In genomic region chr4:81592698-81593097, GRCh38 we compare ENCODE assay signal across 35 cellular contexts.
"Had no signal": no experiment of that assay in that cellular context is flagged by ENCODE, and none has a peak within 500 bp of the region (broad histone marks: within the 10 kb centered on the region; RNA-seq: fewer than 3 reads in every experiment).

No MANE protein-coding gene starts in this region.

- H3K27me3 ChIP-seq: ascending aorta, breast epithelium, cardiac muscle cell, dorsolateral prefrontal cortex, gastrocnemius medialis had no signal

- H3K9me3 Mint-ChIP-seq: activated B cell treated with CpG ODN at 0.5 μM for 24 hours; activated CD4-positive, alpha-beta memory T cell treated with anti-CD3 and anti-CD28 coated beads, Interleukin-2, amount 10 ng/mL, durations not matched to agents 7 days and 5 days; activated CD4-positive, alpha-beta T cell treated with anti-CD3 and anti-CD28 coated beads, Interleukin-2, amount 10 ng/mL, durations not matched to agents 7 days and 5 days; activated naive CD4-positive, alpha-beta T cell treated with anti-CD3 and anti-CD28 coated beads, Interleukin-2, amount 10 ng/mL, durations not matched to agents 7 days and 5 days; activated T-cell treated with anti-CD3 and anti-CD28 coated beads, Interleukin-2, amount 50 U/mL, for 24 hours; brain; dendritic cell treated with granulocyte-macrophage colony-stimulating factor and Interleukin-4, amounts not matched to agents 40 ng/mL and 50 ng/mL, for 4 days; T-helper 2 cell treated with Interferon-gamma antibody and Interleukin-4, amounts not matched to agents 5 μg/mL and 100 μg/mL, for 36 hours had no signal

- DNase-seq: activated B cell treated with CpG ODN at 0.5 μM for 24 hours; activated CD4-positive, alpha-beta memory T cell treated with anti-CD3 and anti-CD28 coated beads, Interleukin-2, amount 10 ng/mL, durations not matched to agents 7 days and 5 days; activated CD4-positive, alpha-beta T cell treated with anti-CD3 and anti-CD28 coated beads for 36 hours; activated CD4-positive, alpha-beta T cell treated with anti-CD3 and anti-CD28 coated beads, Interleukin-2, amount 10 ng/mL, durations not matched to agents 7 days and 5 days; activated CD4-positive, alpha-beta T cell treated with anti-CD3 and anti-CD28 coated beads, Interleukin-2, amount 50 U/mL, for 4 hours; activated CD8-positive, alpha-beta memory T cell treated with anti-CD3 and anti-CD28 coated beads, Interleukin-2, amount 50 U/mL, for 48 hours; activated gamma-delta T cell; activated naive CD4-positive, alpha-beta T cell; activated naive CD4-positive, alpha-beta T cell treated with anti-CD3 and anti-CD28 coated beads, Interleukin-2, amount 10 ng/mL, durations not matched to agents 7 days and 5 days; activated naive CD8-positive, alpha-beta T cell treated with anti-CD3 and anti-CD28 coated beads, Interleukin-2, amount 10 ng/mL, durations not matched to agents 7 days and 5 days; activated T-cell treated with anti-CD3 and anti-CD28 coated beads for 4 hours; activated T-cell treated with anti-CD3 and anti-CD28 coated beads, Interleukin-2, amount 50 U/mL, for 24 hours; activated T-cell treated with anti-CD3 and anti-CD28 coated beads, Interleukin-2, amount 50 U/mL, for 72 hours; central memory CD4-positive, alpha-beta T cell; cerebellar nuclear complex; dorsolateral prefrontal cortex; effector memory CD4-positive, alpha-beta T cell; endodermal cell; foreskin keratinocyte; gastrocnemius medialis; glutamatergic neuron; T-helper 1 cell; T-helper 17 cell; T1000; WERI-Rb-1 had no signal

- H3K36me3 Mint-ChIP-seq: activated naive CD4-positive, alpha-beta T cell treated with anti-CD3 and anti-CD28 coated beads, Interleukin-2, amount 10 ng/mL, durations not matched to agents 7 days and 5 days; activated naive CD8-positive, alpha-beta T cell treated with anti-CD3 and anti-CD28 coated beads, Interleukin-2, amount 10 ng/mL, durations not matched to agents 7 days and 5 days; brain had no signal

- H3K4me3 ChIP-seq: ascending aorta, breast epithelium, cardiac muscle cell, coronary artery, dorsolateral prefrontal cortex, gastrocnemius medialis had no signal

- ATAC-seq: activated CD4-positive, alpha-beta T cell treated with anti-CD3 and anti-CD28 coated beads for 36 hours; activated CD4-positive, CD25-positive, alpha-beta regulatory T cell treated with anti-CD3 and anti-CD28 coated beads, Interleukin-2, amount 50 U/mL, for 24 hours; activated naive CD4-positive, alpha-beta T cell treated with anti-CD3 and anti-CD28 coated beads, Interleukin-2, amount 50 U/mL, for 72 hours; activated T-cell treated with anti-CD3 and anti-CD28 coated beads, Interleukin-2, amount 50 U/mL, for 72 hours; esophagus mucosa; foreskin keratinocyte; gastrocnemius medialis; T-helper 17 cell had no signal

- H3K27me3 Mint-ChIP-seq: activated B cell treated with CpG ODN at 0.5 μM for 24 hours; activated CD4-positive, alpha-beta memory T cell treated with anti-CD3 and anti-CD28 coated beads, Interleukin-2, amount 10 ng/mL, durations not matched to agents 7 days and 5 days; activated CD4-positive, alpha-beta T cell treated with anti-CD3 and anti-CD28 coated beads, Interleukin-2, amount 10 ng/mL, durations not matched to agents 7 days and 5 days; activated naive CD4-positive, alpha-beta T cell treated with anti-CD3 and anti-CD28 coated beads, Interleukin-2, amount 10 ng/mL, durations not matched to agents 7 days and 5 days; activated T-cell treated with anti-CD3 and anti-CD28 coated beads, Interleukin-2, amount 50 U/mL, for 24 hours; dendritic cell treated with granulocyte-macrophage colony-stimulating factor and Interleukin-4, amounts not matched to agents 40 ng/mL and 50 ng/mL, for 4 days; T-helper 17 cell had no signal

- H3K4me1 ChIP-seq: ascending aorta, breast epithelium, foreskin keratinocyte had no signal

- H3K4me1 Mint-ChIP-seq: activated CD4-positive, alpha-beta memory T cell treated with anti-CD3 and anti-CD28 coated beads, Interleukin-2, amount 10 ng/mL, durations not matched to agents 7 days and 5 days; activated CD4-positive, alpha-beta T cell treated with anti-CD3 and anti-CD28 coated beads, Interleukin-2, amount 10 ng/mL, durations not matched to agents 7 days and 5 days; activated naive CD4-positive, alpha-beta T cell treated with anti-CD3 and anti-CD28 coated beads, Interleukin-2, amount 10 ng/mL, durations not matched to agents 7 days and 5 days; T-helper 17 cell had no signal

- H3K36me3 ChIP-seq: ascending aorta, breast epithelium, cardiac muscle cell, gastrocnemius medialis, WERI-Rb-1 had no signal

- H3K4me3 Mint-ChIP-seq: activated B cell treated with CpG ODN at 0.5 μM for 24 hours; activated CD4-positive, alpha-beta memory T cell treated with anti-CD3 and anti-CD28 coated beads, Interleukin-2, amount 10 ng/mL, durations not matched to agents 7 days and 5 days; activated CD4-positive, alpha-beta T cell treated with anti-CD3 and anti-CD28 coated beads for 36 hours; activated CD4-positive, alpha-beta T cell treated with anti-CD3 and anti-CD28 coated beads, Interleukin-2, amount 10 ng/mL, durations not matched to agents 7 days and 5 days; activated naive CD4-positive, alpha-beta T cell treated with anti-CD3 and anti-CD28 coated beads, Interleukin-2, amount 10 ng/mL, durations not matched to agents 7 days and 5 days; activated naive CD8-positive, alpha-beta T cell treated with anti-CD3 and anti-CD28 coated beads, Interleukin-2, amount 10 ng/mL, durations not matched to agents 7 days and 5 days; activated T-cell treated with anti-CD3 and anti-CD28 coated beads, Interleukin-2, amount 50 U/mL, for 24 hours; activated T-cell treated with anti-CD3 and anti-CD28 coated beads, Interleukin-2, amount 50 U/mL, for 72 hours; brain; dendritic cell treated with granulocyte-macrophage colony-stimulating factor and Interleukin-4, amounts not matched to agents 40 ng/mL and 50 ng/mL, for 4 days; endodermal cell; T-helper 17 cell; T-helper 2 cell treated with Interferon-gamma antibody and Interleukin-4, amounts not matched to agents 5 μg/mL and 100 μg/mL, for 36 hours had no signal

- H3K27ac ChIP-seq: ascending aorta, breast epithelium, cardiac muscle cell, coronary artery, dorsolateral prefrontal cortex, foreskin keratinocyte, gastrocnemius medialis, WERI-Rb-1 had no signal

- H3K27ac Mint-ChIP-seq: activated B cell treated with CpG ODN at 0.5 μM for 24 hours; activated CD4-positive, alpha-beta memory T cell treated with anti-CD3 and anti-CD28 coated beads, Interleukin-2, amount 10 ng/mL, durations not matched to agents 7 days and 5 days; activated CD4-positive, alpha-beta T cell treated with anti-CD3 and anti-CD28 coated beads for 36 hours; activated CD4-positive, alpha-beta T cell treated with anti-CD3 and anti-CD28 coated beads, Interleukin-2, amount 10 ng/mL, durations not matched to agents 7 days and 5 days; activated naive CD4-positive, alpha-beta T cell treated with anti-CD3 and anti-CD28 coated beads, Interleukin-2, amount 10 ng/mL, durations not matched to agents 7 days and 5 days; activated naive CD8-positive, alpha-beta T cell treated with anti-CD3 and anti-CD28 coated beads, Interleukin-2, amount 10 ng/mL, durations not matched to agents 7 days and 5 days; activated T-cell treated with anti-CD3 and anti-CD28 coated beads, Interleukin-2, amount 50 U/mL, for 24 hours; activated T-cell treated with anti-CD3 and anti-CD28 coated beads, Interleukin-2, amount 50 U/mL, for 72 hours; dendritic cell treated with granulocyte-macrophage colony-stimulating factor and Interleukin-4, amounts not matched to agents 40 ng/mL and 50 ng/mL, for 4 days; endodermal cell; T-helper 17 cell; T-helper 2 cell treated with Interferon-gamma antibody and Interleukin-4, amounts not matched to agents 5 μg/mL and 100 μg/mL, for 36 hours had no signal

- H3K9me3 ChIP-seq: ascending aorta, breast epithelium, gastrocnemius medialis had no signal
